In genomic region chr10:78630944-78631838, GRCh38 we compare ENCODE assay signal across 13 cellular contexts.
DNase-seq lines count a peak whose midpoint lies in the region; ATAC-seq and TF ChIP-seq lines count a peak whose summit lies in the region.
"Had no signal": no experiment of that assay in that cellular context is flagged by ENCODE, and none has a peak within 500 bp of the region (broad histone marks: within the 10 kb centered on the region; RNA-seq: fewer than 3 reads in every experiment).

No MANE protein-coding gene starts in this region.

- H3K4me3 ChIP-seq in osteoblast (ENCODE audit: insufficient read depth, low read length) = no peak overlapping the region
- H3K4me3 ChIP-seq: dorsolateral prefrontal cortex had no signal

- peaks cover 23% of the 10 kb centered on the region for H3K4me1 ChIP-seq in osteoblast (ENCODE audit: insufficient read depth, low read length)

- no peaks in the 10 kb centered on the region for H3K9me3 ChIP-seq in osteoblast (ENCODE audit: low read depth, low read length)

- peaks cover 43% of the 10 kb centered on the region for H3K4me1 Mint-ChIP-seq in brain
- no peaks in the 10 kb centered on the region for H3K4me1 Mint-ChIP-seq in activated T-helper 1 cell treated with anti-CD3 and anti-CD28 coated beads, Interleukin-12 subunit alpha, Interleukin-12 subunit beta, Interleukin-2, Interleukin-4 antibody, amounts not matched to agents 30 ng/mL and 10 ng/mL and 1 ng/mL, durations not matched to agents 14 hours and 24 hours and 36 hours (ENCODE audit: low read depth)
- H3K4me1 Mint-ChIP-seq: activated naive CD4-positive, alpha-beta T cell treated with anti-CD3 and anti-CD28 coated beads, Interleukin-2, amount 10 ng/mL, durations not matched to agents 7 days and 5 days had no signal

- H3K4me3 Mint-ChIP-seq in brain = no peak overlapping the region
- H3K4me3 Mint-ChIP-seq in activated T-helper 1 cell treated with anti-CD3 and anti-CD28 coated beads, Interleukin-12 subunit alpha, Interleukin-12 subunit beta, Interleukin-2, Interleukin-4 antibody, amounts not matched to agents 30 ng/mL and 10 ng/mL and 1 ng/mL, durations not matched to agents 14 hours and 24 hours and 36 hours = no peak overlapping the region
- H3K4me3 Mint-ChIP-seq: activated naive CD4-positive, alpha-beta T cell treated with anti-CD3 and anti-CD28 coated beads, Interleukin-2, amount 10 ng/mL, durations not matched to agents 7 days and 5 days had no signal

- H3K36me3 ChIP-seq in osteoblast (ENCODE audit: insufficient read depth, low read length) = no peaks in the 10 kb centered on the region

- H3K27me3 Mint-ChIP-seq in brain = peaks cover 3% of the 10 kb centered on the region
- peaks cover 5% of the 10 kb centered on the region for H3K27me3 Mint-ChIP-seq in activated T-helper 1 cell treated with anti-CD3 and anti-CD28 coated beads, Interleukin-12 subunit alpha, Interleukin-12 subunit beta, Interleukin-2, Interleukin-4 antibody, amounts not matched to agents 30 ng/mL and 10 ng/mL and 1 ng/mL, durations not matched to agents 14 hours and 24 hours and 36 hours (ENCODE audit: insufficient read depth)

- TF ChIP-seq CTCF in brain (conservative IDR thresholded peaks at IDR 0.05) = no peak
- TF ChIP-seq CTCF in osteoblast (IDR thresholded peaks at IDR 0.05; ENCODE audit: extremely low read depth, low read depth, low read length) = no peak

- H3K79me2 ChIP-seq in osteoblast (ENCODE audit: insufficient read depth, low read length) = no peaks in the 10 kb centered on the region

- ATAC-seq in HG02588 (IDR thresholded peaks at IDR 0.05; ENCODE audit: unreplicated experiment) (peak; percentile 54), GM18909 (IDR thresholded peaks at IDR 0.05; ENCODE audit: poor library complexity, unreplicated experiment) (no peak)

- H3K9me3 Mint-ChIP-seq in brain = no peaks in the 10 kb centered on the region
- H3K9me3 Mint-ChIP-seq in activated T-helper 1 cell treated with anti-CD3 and anti-CD28 coated beads, Interleukin-12 subunit alpha, Interleukin-12 subunit beta, Interleukin-2, Interleukin-4 antibody, amounts not matched to agents 30 ng/mL and 10 ng/mL and 1 ng/mL, durations not matched to agents 14 hours and 24 hours and 36 hours = no peaks in the 10 kb centered on the region
- H3K9me3 Mint-ChIP-seq: activated naive CD4-positive, alpha-beta T cell treated with anti-CD3 and anti-CD28 coated beads, Interleukin-2, amount 10 ng/mL, durations not matched to agents 7 days and 5 days had no signal

- H3K27me3 ChIP-seq in osteoblast (ENCODE audit: insufficient read depth, low read length) = peaks cover 26% of the 10 kb centered on the region
- H3K27me3 ChIP-seq: dorsolateral prefrontal cortex had no signal

- peak overlapping the region; percentile 47 for H3K4me2 ChIP-seq in osteoblast (ENCODE audit: insufficient read depth, low read length)

- no peaks in the 10 kb centered on the region for H4K20me1 ChIP-seq in osteoblast (ENCODE audit: insufficient read depth, low read length)

- H3K36me3 Mint-ChIP-seq in brain = no peaks in the 10 kb centered on the region
- no peaks in the 10 kb centered on the region for H3K36me3 Mint-ChIP-seq in activated T-helper 1 cell treated with anti-CD3 and anti-CD28 coated beads, Interleukin-12 subunit alpha, Interleukin-12 subunit beta, Interleukin-2, Interleukin-4 antibody, amounts not matched to agents 30 ng/mL and 10 ng/mL and 1 ng/mL, durations not matched to agents 14 hours and 24 hours and 36 hours (ENCODE audit: low read depth)
- H3K36me3 Mint-ChIP-seq: activated naive CD4-positive, alpha-beta T cell treated with anti-CD3 and anti-CD28 coated beads, Interleukin-2, amount 10 ng/mL, durations not matched to agents 7 days and 5 days had no signal

- peak overlapping the region; percentile 26 for H3K27ac ChIP-seq in osteoblast (ENCODE audit: low read depth, low read length)
- H3K27ac ChIP-seq: 22Rv1, dorsolateral prefrontal cortex had no signal

- intact Hi-C loops in activated T-helper 1 cell treated with anti-CD3 and anti-CD28 coated beads, Interleukin-12 subunit alpha, Interleukin-12 subunit beta, Interleukin-2, Interleukin-4 antibody, amounts not matched to agents 30 ng/mL and 10 ng/mL and 1 ng/mL, durations not matched to agents 14 hours and 24 hours and 36 hours (cut with micrococcal nuclease) = no loop called here

- peak overlapping the region; percentile 24 for H2AFZ ChIP-seq in osteoblast (ENCODE audit: low read length)

- peak overlapping the region in 4 of 5 experiments; percentile 20 to 71 (median 46) for H3K27ac Mint-ChIP-seq in brain
- H3K27ac Mint-ChIP-seq in activated T-helper 1 cell treated with anti-CD3 and anti-CD28 coated beads, Interleukin-12 subunit alpha, Interleukin-12 subunit beta, Interleukin-2, Interleukin-4 antibody, amounts not matched to agents 30 ng/mL and 10 ng/mL and 1 ng/mL, durations not matched to agents 14 hours and 24 hours and 36 hours = no peak overlapping the region
- H3K27ac Mint-ChIP-seq: activated naive CD4-positive, alpha-beta T cell treated with anti-CD3 and anti-CD28 coated beads, Interleukin-2, amount 10 ng/mL, durations not matched to agents 7 days and 5 days had no signal

- peak; percentile 22 for DNase-seq in NCI-H1092 treated with DMSO at 0.1 percent for 48 hours (lab: John Stamatoyannopoulos, UW)
- no peak for DNase-seq in NCI-H1092 (lab: John Stamatoyannopoulos, UW)
- peak; percentile 92 for DNase-seq in osteoblast (ENCODE audit: insufficient read length, low spot score, missing footprints)
- no peak for DNase-seq in activated gamma-delta T cell treated with Interleukin-2 at 50 U/mL for 16 hours
- no peak for DNase-seq in activated T-helper 1 cell treated with anti-CD3 and anti-CD28 coated beads, Interleukin-12 subunit alpha, Interleukin-12 subunit beta, Interleukin-2, Interleukin-4 antibody, amounts not matched to agents 30 ng/mL and 10 ng/mL and 1 ng/mL, durations not matched to agents 14 hours and 24 hours and 36 hours (ENCODE audit: low spot score)
- DNase-seq: activated naive CD4-positive, alpha-beta T cell treated with anti-CD3 and anti-CD28 coated beads, Interleukin-2, amount 10 ng/mL, durations not matched to agents 7 days and 5 days; hypothalamus; NCI-H187 treated with DMSO at 0.1 percent for 48 hours had no signal

Comparison
In these comparisons a context has a peak if more than half of its experiments do, and no peak if none do; other contexts are left out.
1. DNase-seq: peak in NCI-H1092 treated with DMSO at 0.1 percent for 48 hours (single experiment) and osteoblast (single experiment); none in NCI-H1092 (single experiment), activated gamma-delta T cell treated with Interleukin-2 at 50 U/mL for 16 hours (single experiment) and activated T-helper 1 cell treated with anti-CD3 and anti-CD28 coated beads, Interleukin-12 subunit alpha, Interleukin-12 subunit beta, Interleukin-2, Interleukin-4 antibody, amounts not matched to agents 30 ng/mL and 10 ng/mL and 1 ng/mL, durations not matched to agents 14 hours and 24 hours and 36 hours (single experiment).